In genomic region chr2:42827647-42828486, GRCh38 we compare ENCODE assay signal across 8 cellular contexts. TPM values are rescaled to one million over a fixed set of nuclear protein-coding genes. Genes with fewer than 3 reads are reported as not detected.
DNase-seq lines count a peak whose midpoint lies in the region; ATAC-seq and FAIRE-seq lines count a peak whose summit lies in the region.

No MANE protein-coding gene starts in this region.

- peak overlapping the region; percentile 29 to 32 for H3K9ac ChIP-seq in stomach smooth muscle (ENCODE audit: low read length in 2 of 2)

- CTCF ChIA-PET in CD8-positive, alpha-beta memory T cell (lab: Charles Lee), result interaction anchor here (0.9 to 4.1 kb wide), 12 partner anchors 8 to 739 kb away, joined by 3 to 25 read pairs (median 4); no protein-coding TSS in a partner anchor

- peaks cover 13 to 21% (median 19%) of the 10 kb centered on the region in 3 donors for H3K4me1 Mint-ChIP-seq in CD8-positive, alpha-beta memory T cell

- ATAC-seq in GM21528 (IDR thresholded peaks at IDR 0.05; ENCODE audit: low FRiP score, unreplicated experiment), result peak; percentile 81

- peak overlapping the region; percentile 44 for H3K4me3 ChIP-seq in CD8-positive, alpha-beta memory T cell (ENCODE audit: low read length)
- H3K4me3 ChIP-seq in SJCRH30, result peak overlapping the region; percentile 53
- H3K4me3 ChIP-seq in stomach smooth muscle (ENCODE audit: low read length in 2 of 2), result peak overlapping the region; percentile 57 to 72

- H3K27me3 Mint-ChIP-seq in CD8-positive, alpha-beta memory T cell, result peaks cover 5 to 14% of the 10 kb centered on the region in 2 donors

- H3K9me3 Mint-ChIP-seq in CD8-positive, alpha-beta memory T cell, result no peaks in the 10 kb centered on the region

- H3K36me3 ChIP-seq in CD8-positive, alpha-beta memory T cell (ENCODE audit: insufficient read depth, low read length), result no peaks in the 10 kb centered on the region
- H3K36me3 ChIP-seq in SJCRH30 (no peaks in the 10 kb centered on the region), stomach smooth muscle (ENCODE audit: control insufficient read depth in 2 of 2, insufficient read depth in 2 of 2, low read length in 2 of 2) (no peaks in the 10 kb centered on the region)

- POLR2A ChIA-PET in CD8-positive, alpha-beta memory T cell (lab: Charles Lee), result interaction anchor here (2.0 kb wide), 1 partner anchor 17 kb away, joined by 4 read pairs; no protein-coding TSS in a partner anchor

- H3K9me3 ChIP-seq in CD8-positive, alpha-beta memory T cell (ENCODE audit: low read length), result no peaks in the 10 kb centered on the region
- H3K9me3 ChIP-seq in SJCRH30 (replicated peaks) (no peaks in the 10 kb centered on the region), stomach smooth muscle (ENCODE audit: control insufficient read depth in 2 of 2, low read length in 2 of 2) (no peaks in the 10 kb centered on the region)

- peak overlapping the region in 2 of 8 donors; percentile 57 to 79 for H3K27ac Mint-ChIP-seq in CD8-positive, alpha-beta memory T cell

- peak; percentile 60 to 81 (median 70) for DNase-seq in CD8-positive, alpha-beta memory T cell
- peak; percentile 74 for DNase-seq in M059J (ENCODE audit: low read depth)
- DNase-seq in SJCRH30, result peak; percentile 89 to 96
- DNase-seq in activated gamma-delta T cell treated with Interleukin-2 at 50 U/mL for 16 hours, result peak; percentile 82
- DNase-seq in frontal cortex (ENCODE audit: low spot score in 2 of 2), result peak; percentile 50 to 80
- DNase-seq in nucleus accumbens (lab: John Stamatoyannopoulos, UW), result peak in 52 of 56 donors; percentile 34 to 92 (median 76)

- H3K4me3 Mint-ChIP-seq in CD8-positive, alpha-beta memory T cell, result peak overlapping the region in 6 of 7 donors; percentile 47 to 87 (median 67)

- no peak for FAIRE-seq in frontal cortex (lab: Jason Lieb, UNC)

- no peaks in the 10 kb centered on the region for H3K27me3 ChIP-seq in CD8-positive, alpha-beta memory T cell (ENCODE audit: insufficient read depth, low read length, poor library complexity, severe bottlenecking)
- H3K27me3 ChIP-seq in SJCRH30 (peaks cover 3% of the 10 kb centered on the region; the same call in 1 of the 2 replicates), stomach smooth muscle (ENCODE audit: control insufficient read depth in 1 of 2, insufficient read depth in 2 of 2, low read length in 2 of 2) (no peaks in the 10 kb centered on the region)

- H3K27ac ChIP-seq in CD8-positive, alpha-beta memory T cell (ENCODE audit: low read depth, low read length), result no peak overlapping the region
- H3K27ac ChIP-seq in SJCRH30 (no peak overlapping the region), stomach smooth muscle (ENCODE audit: low read length) (no peak overlapping the region)

- H3K36me3 Mint-ChIP-seq in CD8-positive, alpha-beta memory T cell, result peaks cover 0 to 5% (median 2%) of the 10 kb centered on the region in 3 donors

- H3K4me1 ChIP-seq in CD8-positive, alpha-beta memory T cell (ENCODE audit: insufficient read depth, low read length), result peaks cover 8% of the 10 kb centered on the region
- H3K4me1 ChIP-seq in SJCRH30 (peaks cover 21% of the 10 kb centered on the region), stomach smooth muscle (ENCODE audit: control insufficient read depth, insufficient read depth, low read length) (peaks cover 29% of the 10 kb centered on the region)

RNA-seq across cellular contexts. Expression of gene HAAO, which starts 35.5 kb away (rescaled TPM):
- total RNA-seq in CD8-positive, alpha-beta memory T cell, result under 1 TPM; 0.27 to 0.35 TPM
- polyA plus RNA-seq in CD8-positive, alpha-beta memory T cell, result not detected
- total RNA-seq in M059J (2014; rRNA removed; shearing (Covaris generic)), result not detected in 2 replicates
- total RNA-seq in SJCRH30 (2014; rRNA removed; shearing (Covaris generic)), result 3.5 and 4.7 TPM in 2 replicates
- 0.82 TPM for total RNA-seq in frontal cortex
